8 cellular contexts compared by ENCODE assay signal in genomic region chr1:26900001-26900814, GRCh38. TPM values are rescaled to one million over a fixed set of nuclear protein-coding genes. Genes with fewer than 3 reads are reported as not detected.
DNase-seq lines count a peak whose midpoint lies in the region; ATAC-seq and TF ChIP-seq lines count a peak whose summit lies in the region.

Gene GPATCH3, minus strand, starts transcription at chr1:26900467. Its CDS starts 25 bp downstream, at chr1:26900442.

- H4K20me1 ChIP-seq in BLaER1 (no peaks in the 10 kb centered on the region), OCI-LY7 (ENCODE audit: insufficient read depth, low read length) (no peaks in the 10 kb centered on the region)

- peak within 1 kb of the TSS; percentile 88 for H3K9ac ChIP-seq in BLaER1

- H3K27ac ChIP-seq in BLaER1 (peak within 1 kb of the TSS; percentile 85), OCI-LY7 (ENCODE audit: low read depth, low read length, poor library complexity, severe bottlenecking) (peak within 1 kb of the TSS; percentile 43)

- no peak for TF ChIP-seq CTCF in OCI-LY7 (conservative IDR thresholded peaks at IDR 0.05; ENCODE audit: low read length)
- TF ChIP-seq CTCF in mesothelial cell of epicardium (IDR thresholded peaks at IDR 0.05; ENCODE audit: unreplicated experiment): no peak

- H3K4me2 ChIP-seq in BLaER1 (peak within 1 kb of the TSS; percentile 84), OCI-LY7 (ENCODE audit: low read length) (peak within 1 kb of the TSS; percentile 83)

- H3K27me3 Mint-ChIP-seq in mesothelial cell of epicardium (ENCODE audit: low read depth): no peaks in the 10 kb centered on the region

- intact Hi-C loops in OCI-LY7 (cut with micrococcal nuclease; ENCODE audit: unreplicated experiment): no loop called here

- peak; percentile 74 for DNase-seq in HuH-7.5 (ENCODE audit: low spot score)
- peak; percentile 95 for DNase-seq in OCI-LY7 (ENCODE audit: low spot score)
- peak; percentile 82 for DNase-seq in activated T-cell treated with anti-CD3 and anti-CD28 coated beads for 4 hours
- DNase-seq in epidermal melanocyte (ENCODE audit: insufficient read length, low spot score): peak; percentile 95
- DNase-seq in mesothelial cell of epicardium (ENCODE audit: low spot score in 2 of 2, unreplicated experiment in 2 of 2): peak; percentile 86 to 88
- peak; percentile 68 for DNase-seq in stimulated activated CD8-positive, alpha-beta memory T cell treated with anti-CD3 and anti-CD28 coated beads, Interleukin-15, amount 100 ng/mL, for 24 hours (ENCODE audit: low read depth)

- peak within 1 kb of the TSS; percentile 99 for H2AFZ ChIP-seq in OCI-LY7 (ENCODE audit: low read length)

- peak within 1 kb of the TSS; percentile 99 for H3K27ac Mint-ChIP-seq in mesothelial cell of epicardium

- TSS peak; percentile 83 for BruUV-seq in OCI-LY7 (replicated peaks; lab: Mats Ljungman, UMichigan)

- H3K36me3 ChIP-seq in BLaER1 (peaks cover 38% of the 10 kb centered on the region), OCI-LY7 (ENCODE audit: insufficient read depth, low read length) (peaks cover 14% of the 10 kb centered on the region; the same call in 1 of the 2 replicates)

- H3K4me1 ChIP-seq in BLaER1: peaks cover 22% of the 10 kb centered on the region
- peaks cover 16% of the 10 kb centered on the region for H3K4me1 ChIP-seq in OCI-LY7 (ENCODE audit: insufficient read depth, low read length, poor library complexity, severe bottlenecking)

- no peaks in the 10 kb centered on the region for H3K9me3 Mint-ChIP-seq in mesothelial cell of epicardium

- H3K4me3 ChIP-seq in BLaER1 (peak within 1 kb of the TSS; percentile 82), OCI-LY7 (ENCODE audit: low read depth, low read length, poor library complexity, severe bottlenecking) (peak within 1 kb of the TSS; percentile 91)

- no peaks in the 10 kb centered on the region for H3K27me3 ChIP-seq in BLaER1

- H3K4me1 Mint-ChIP-seq in mesothelial cell of epicardium: peaks cover 21% of the 10 kb centered on the region

- H3K79me2 ChIP-seq in OCI-LY7 (ENCODE audit: insufficient read depth, low read depth, low read length): peaks cover 17% of the 10 kb centered on the region

- no peaks in the 10 kb centered on the region for H3K9me2 ChIP-seq in OCI-LY7 (ENCODE audit: insufficient read depth, low read length)

- CTCF ChIA-PET in OCI-LY7 (lab: Charles Lee; ENCODE audit: unreplicated experiment): interaction anchor here (1.0 to 1.2 kb wide), 2 partner anchors 10 to 144 kb away, joined by 3 to 4 read pairs; partner anchors contain the start of gene GPN2

- peaks cover 8% of the 10 kb centered on the region for H3K36me3 Mint-ChIP-seq in mesothelial cell of epicardium

- no peaks in the 10 kb centered on the region for H3K9me3 ChIP-seq in BLaER1
- H3K9me3 ChIP-seq in OCI-LY7 (ENCODE audit: low read length): no peaks in the 10 kb centered on the region

- POLR2A ChIA-PET in OCI-LY7 (lab: Charles Lee): interaction anchor here (0.6 to 3.4 kb wide), 11 partner anchors 9 to 359 kb away, joined by 3 to 22 read pairs (median 3); partner anchors contain the start of genes GPN2 and NUDC

- ATAC-seq in GM19452 (IDR thresholded peaks at IDR 0.05; ENCODE audit: unreplicated experiment): peak; percentile 79

- peak within 1 kb of the TSS; percentile 98 for H3K4me3 Mint-ChIP-seq in mesothelial cell of epicardium

RNA-seq across cellular contexts. Expression of gene GPATCH3, which starts in this region (rescaled TPM):
- total RNA-seq in OCI-LY7 (2014; rRNA removed; shearing (Covaris generic)): 9.2 and 13.8 TPM in 2 replicates
- 15.2 and 17.4 TPM in 2 replicates for total RNA-seq in OCI-LY7 (2022)
- total RNA-seq in mesothelial cell of epicardium: 19.5 to 23.5 TPM (median 19.8 TPM) in 3 replicates

Comparison
In these comparisons a context has a peak if more than half of its experiments do, and no peak if none do; other contexts are left out.
1. Peak in every context shown above with its lines: DNase-seq, ATAC-seq, H3K4me3 ChIP-seq and H3K27ac ChIP-seq.